Comparison of ENCODE assay signal across 39 cellular contexts in genomic region chr12:88839486-88839885, GRCh38.
"Had no signal": no experiment of that assay in that cellular context is flagged by ENCODE, and none has a peak within 500 bp of the region (broad histone marks: within the 10 kb centered on the region; RNA-seq: fewer than 3 reads in every experiment).

No MANE protein-coding gene starts in this region.

- H3K36me3 Mint-ChIP-seq: activated naive CD4-positive, alpha-beta T cell treated with anti-CD3 and anti-CD28 coated beads, Interleukin-2, amount 10 ng/mL, durations not matched to agents 7 days and 5 days; activated naive CD4-positive, alpha-beta T cell treated with anti-CD3 and anti-CD28 coated beads, Interleukin-2, amount 50 U/mL, for 24 hours; activated naive CD4-positive, alpha-beta T cell treated with anti-CD3 and anti-CD28 coated beads, Interleukin-2, amount 50 U/mL, for 72 hours; activated naive CD8-positive, alpha-beta T cell treated with anti-CD3 and anti-CD28 coated beads for 36 hours; activated naive CD8-positive, alpha-beta T cell treated with anti-CD3 and anti-CD28 coated beads, Interleukin-2, amount 10 ng/mL, durations not matched to agents 7 days and 5 days; brain had no signal

- H3K4me1 ChIP-seq: adrenal gland, ascending aorta, body of pancreas, breast epithelium had no signal

- H3K27ac Mint-ChIP-seq: activated naive CD4-positive, alpha-beta T cell treated with anti-CD3 and anti-CD28 coated beads for 36 hours; activated naive CD4-positive, alpha-beta T cell treated with anti-CD3 and anti-CD28 coated beads, Interleukin-2, amount 10 ng/mL, durations not matched to agents 7 days and 5 days; activated naive CD4-positive, alpha-beta T cell treated with anti-CD3 and anti-CD28 coated beads, Interleukin-2, amount 50 U/mL, for 24 hours; activated naive CD4-positive, alpha-beta T cell treated with anti-CD3 and anti-CD28 coated beads, Interleukin-2, amount 50 U/mL, for 72 hours; activated naive CD8-positive, alpha-beta T cell; activated naive CD8-positive, alpha-beta T cell treated with anti-CD3 and anti-CD28 coated beads for 36 hours; activated naive CD8-positive, alpha-beta T cell treated with anti-CD3 and anti-CD28 coated beads, Interleukin-2, amount 10 ng/mL, durations not matched to agents 7 days and 5 days; activated naive CD8-positive, alpha-beta T cell treated with anti-CD3 and anti-CD28 coated beads, Interleukin-2, amount 50 U/mL, for 24 hours; activated T-cell treated with anti-CD3 and anti-CD28 coated beads, Interleukin-2, amount 50 U/mL, for 24 hours; activated T-cell treated with anti-CD3 and anti-CD28 coated beads, Interleukin-2, amount 50 U/mL, for 72 hours; activated T-helper 1 cell treated with anti-CD3 and anti-CD28 coated beads, Interleukin-12 subunit alpha, Interleukin-12 subunit beta, Interleukin-2, Interleukin-4 antibody, amounts not matched to agents 30 ng/mL and 10 ng/mL and 1 ng/mL, durations not matched to agents 14 hours and 24 hours and 36 hours; activated T-helper 17 cell treated with anti-CD3 and anti-CD28 coated beads, Interleukin-2, amount 50 U/mL, for 72 hours; activated T-helper 2 cell treated with anti-CD3 and anti-CD28 coated beads, Interferon-gamma antibody, Interleukin-2, Interleukin-4, amounts not matched to agents 10 μg/mL and 5 μg/mL and 100 μg/mL, durations not matched to agents 14 hours and 24 hours and 36 hours; brain had no signal

- H3K9me3 ChIP-seq: adrenal gland had no signal

- H3K27ac ChIP-seq: adrenal gland, ascending aorta, body of pancreas, brain microvascular endothelial cell, breast epithelium, cardiac muscle cell had no signal

- H3K27me3 Mint-ChIP-seq: activated naive CD4-positive, alpha-beta T cell treated with anti-CD3 and anti-CD28 coated beads, Interleukin-2, amount 10 ng/mL, durations not matched to agents 7 days and 5 days; activated naive CD4-positive, alpha-beta T cell treated with anti-CD3 and anti-CD28 coated beads, Interleukin-2, amount 50 U/mL, for 24 hours; activated naive CD8-positive, alpha-beta T cell; activated naive CD8-positive, alpha-beta T cell treated with anti-CD3 and anti-CD28 coated beads for 36 hours; activated naive CD8-positive, alpha-beta T cell treated with anti-CD3 and anti-CD28 coated beads, Interleukin-2, amount 10 ng/mL, durations not matched to agents 7 days and 5 days; activated naive CD8-positive, alpha-beta T cell treated with anti-CD3 and anti-CD28 coated beads, Interleukin-2, amount 50 U/mL, for 24 hours; activated T-cell treated with anti-CD3 and anti-CD28 coated beads, Interleukin-2, amount 50 U/mL, for 24 hours; activated T-helper 17 cell treated with anti-CD3 and anti-CD28 coated beads, Interleukin-2, amount 50 U/mL, for 72 hours; central memory CD8-positive, alpha-beta T cell had no signal

- FAIRE-seq: astrocyte, bronchial epithelial cell had no signal

- H3K36me3 ChIP-seq: adrenal gland, ascending aorta, brain microvascular endothelial cell, breast epithelium, cardiac muscle cell had no signal

- H3K4me3 Mint-ChIP-seq: activated naive CD4-positive, alpha-beta T cell treated with anti-CD3 and anti-CD28 coated beads for 36 hours; activated naive CD4-positive, alpha-beta T cell treated with anti-CD3 and anti-CD28 coated beads, Interleukin-2, amount 10 ng/mL, durations not matched to agents 7 days and 5 days; activated naive CD4-positive, alpha-beta T cell treated with anti-CD3 and anti-CD28 coated beads, Interleukin-2, amount 50 U/mL, for 24 hours; activated naive CD8-positive, alpha-beta T cell; activated naive CD8-positive, alpha-beta T cell treated with anti-CD3 and anti-CD28 coated beads for 36 hours; activated naive CD8-positive, alpha-beta T cell treated with anti-CD3 and anti-CD28 coated beads, Interleukin-2, amount 10 ng/mL, durations not matched to agents 7 days and 5 days; activated naive CD8-positive, alpha-beta T cell treated with anti-CD3 and anti-CD28 coated beads, Interleukin-2, amount 50 U/mL, for 24 hours; activated T-cell treated with anti-CD3 and anti-CD28 coated beads, Interleukin-2, amount 50 U/mL, for 24 hours; activated T-cell treated with anti-CD3 and anti-CD28 coated beads, Interleukin-2, amount 50 U/mL, for 4 hours; activated T-cell treated with anti-CD3 and anti-CD28 coated beads, Interleukin-2, amount 50 U/mL, for 72 hours; activated T-helper 1 cell treated with anti-CD3 and anti-CD28 coated beads, Interleukin-12 subunit alpha, Interleukin-12 subunit beta, Interleukin-2, Interleukin-4 antibody, amounts not matched to agents 30 ng/mL and 10 ng/mL and 1 ng/mL, durations not matched to agents 14 hours and 24 hours and 36 hours; activated T-helper 17 cell treated with anti-CD3 and anti-CD28 coated beads, Interleukin-2, amount 50 U/mL, for 72 hours; brain; central memory CD8-positive, alpha-beta T cell had no signal

- H3K4me1 Mint-ChIP-seq: activated naive CD4-positive, alpha-beta T cell treated with anti-CD3 and anti-CD28 coated beads, Interleukin-2, amount 10 ng/mL, durations not matched to agents 7 days and 5 days; activated naive CD4-positive, alpha-beta T cell treated with anti-CD3 and anti-CD28 coated beads, Interleukin-2, amount 50 U/mL, for 24 hours; activated naive CD8-positive, alpha-beta T cell treated with anti-CD3 and anti-CD28 coated beads for 36 hours; activated naive CD8-positive, alpha-beta T cell treated with anti-CD3 and anti-CD28 coated beads, Interleukin-2, amount 10 ng/mL, durations not matched to agents 7 days and 5 days; activated naive CD8-positive, alpha-beta T cell treated with anti-CD3 and anti-CD28 coated beads, Interleukin-2, amount 50 U/mL, for 24 hours; activated T-helper 17 cell treated with anti-CD3 and anti-CD28 coated beads, Interleukin-2, amount 50 U/mL, for 72 hours; brain; central memory CD8-positive, alpha-beta T cell had no signal

- ATAC-seq: activated naive CD4-positive, alpha-beta T cell treated with anti-CD3 and anti-CD28 coated beads, Interleukin-2, amount 50 U/mL, for 72 hours; activated naive CD8-positive, alpha-beta T cell treated with anti-CD3 and anti-CD28 coated beads, Interleukin-2, amount 50 U/mL, for 24 hours; activated T-cell treated with anti-CD3 and anti-CD28 coated beads, Interleukin-2, amount 50 U/mL, for 4 hours; activated T-cell treated with anti-CD3 and anti-CD28 coated beads, Interleukin-2, amount 50 U/mL, for 72 hours; activated T-helper 17 cell treated with anti-CD3 and anti-CD28 coated beads, Interleukin-2, amount 50 U/mL, for 72 hours; body of pancreas had no signal

- DNase-seq: activated effector memory CD4-positive, alpha-beta T cell treated with anti-CD3 and anti-CD28 coated beads, Interleukin-2, amount 50 U/mL, for 16 hours; activated effector memory CD4-positive, alpha-beta T cell treated with Interleukin-2 at 50 U/mL for 16 hours; activated gamma-delta T cell; activated gamma-delta T cell treated with Interleukin-2 at 50 U/mL for 16 hours; activated naive CD4-positive, alpha-beta T cell; activated naive CD4-positive, alpha-beta T cell treated with anti-CD3 and anti-CD28 coated beads for 36 hours; activated naive CD4-positive, alpha-beta T cell treated with anti-CD3 and anti-CD28 coated beads, Interleukin-2, amount 10 ng/mL, durations not matched to agents 7 days and 5 days; activated naive CD4-positive, alpha-beta T cell treated with anti-CD3 and anti-CD28 coated beads, Interleukin-2, amount 50 U/mL, for 16 hours; activated naive CD4-positive, alpha-beta T cell treated with Interleukin-2 at 50 U/mL for 16 hours; activated naive CD8-positive, alpha-beta T cell treated with anti-CD3 and anti-CD28 coated beads for 36 hours; activated naive CD8-positive, alpha-beta T cell treated with anti-CD3 and anti-CD28 coated beads, Interleukin-2, amount 10 ng/mL, durations not matched to agents 7 days and 5 days; activated naive CD8-positive, alpha-beta T cell treated with anti-CD3 and anti-CD28 coated beads, Interleukin-2, amount 50 U/mL, for 24 hours; activated T-cell treated with anti-CD3 and anti-CD28 coated beads, Interleukin-2, amount 50 U/mL, for 24 hours; activated T-cell treated with anti-CD3 and anti-CD28 coated beads, Interleukin-2, amount 50 U/mL, for 4 hours; activated T-cell treated with anti-CD3 and anti-CD28 coated beads, Interleukin-2, amount 50 U/mL, for 48 hours; activated T-cell treated with anti-CD3 and anti-CD28 coated beads, Interleukin-2, amount 50 U/mL, for 72 hours; adrenal gland; amniotic stem cell; amygdala; anterior cingulate cortex; aorta; body of pancreas; brain microvascular endothelial cell; caudate nucleus; central memory CD4-positive, alpha-beta T cell; cerebellar nuclear complex had no signal

- H3K27me3 ChIP-seq: adrenal gland, ascending aorta, body of pancreas, brain microvascular endothelial cell, breast epithelium, cardiac muscle cell had no signal

- H3K4me3 ChIP-seq: adrenal gland, ascending aorta, body of pancreas, breast epithelium, cardiac muscle cell had no signal
